In genomic region chr11:30879322-30880020, GRCh38 we compare ENCODE assay signal across 12 cellular contexts.
A peak's percentile ranks its signal among the peaks of the same experiment; 100 is the strongest.
DNase-seq lines count a peak whose midpoint lies in the region; ATAC-seq and TF ChIP-seq lines count a peak whose summit lies in the region.
"Had no signal": no experiment of that assay in that cellular context is flagged by ENCODE, and none has a peak within 500 bp of the region (broad histone marks: within the 10 kb centered on the region; RNA-seq: fewer than 3 reads in every experiment).

No MANE protein-coding gene starts in this region.

- ATAC-seq in activated naive CD4-positive, alpha-beta T cell treated with anti-CD3 and anti-CD28 coated beads, Interleukin-2, amount 50 U/mL, for 72 hours, result no peak
- ATAC-seq: HCT116 had no signal

- H3K27ac Mint-ChIP-seq in activated naive CD4-positive, alpha-beta T cell treated with anti-CD3 and anti-CD28 coated beads, Interleukin-2, amount 50 U/mL, for 72 hours, result no peak overlapping the region
- H3K27ac Mint-ChIP-seq: CD4-positive, CD25-positive, alpha-beta regulatory T cell; nephron had no signal

- H3K9me3 Mint-ChIP-seq in activated naive CD4-positive, alpha-beta T cell treated with anti-CD3 and anti-CD28 coated beads, Interleukin-2, amount 50 U/mL, for 72 hours, result peaks cover 0 to 3% of the 10 kb centered on the region in 2 donors
- H3K9me3 Mint-ChIP-seq: nephron had no signal

- DNase-seq in NCI-H1092 (lab: John Stamatoyannopoulos, UW) (peak; percentile 89), NCI-H526 (lab: John Stamatoyannopoulos, UW) (peak; percentile 24 to 27), fibroblast of pulmonary artery (ENCODE audit: low read depth) (peak; percentile 78), pulmonary artery endothelial cell (ENCODE audit: low read depth, low spot score) (peak; percentile 39), HCEC 1CT (no peak), NCI-H524 (lab: John Stamatoyannopoulos, UW) (no peak)
- no peak for DNase-seq in activated naive CD4-positive, alpha-beta T cell treated with anti-CD3 and anti-CD28 coated beads, Interleukin-2, amount 50 U/mL, for 72 hours (ENCODE audit: low spot score in 2 of 2)
- DNase-seq: activated CD4-positive, CD25-positive, alpha-beta regulatory T cell; activated CD8-positive, alpha-beta memory T cell treated with anti-CD3 and anti-CD28 coated beads, Interleukin-2, amount 50 U/mL, for 4 hours; CD4-positive, CD25-positive, alpha-beta regulatory T cell had no signal

- no peak overlapping the region for H3K4me3 ChIP-seq in fibroblast of pulmonary artery (replicated peaks; ENCODE audit: low read depth, low read length)

- no peaks in the 10 kb centered on the region for H3K36me3 Mint-ChIP-seq in activated naive CD4-positive, alpha-beta T cell treated with anti-CD3 and anti-CD28 coated beads, Interleukin-2, amount 50 U/mL, for 72 hours
- H3K36me3 Mint-ChIP-seq: CD4-positive, CD25-positive, alpha-beta regulatory T cell had no signal

- TF ChIP-seq CTCF in fibroblast of pulmonary artery (IDR thresholded peaks at IDR 0.05; ENCODE audit: low read length, missing control alignments), result no peak

Comparison
In these comparisons a context has a peak if more than half of its experiments do, and no peak if none do; other contexts are left out.
1. DNase-seq: peak in NCI-H1092 (single experiment), NCI-H526 (2 of 2), fibroblast of pulmonary artery (single experiment) and pulmonary artery endothelial cell (single experiment); none in HCEC 1CT (single experiment), activated naive CD4-positive, alpha-beta T cell treated with anti-CD3 and anti-CD28 coated beads, Interleukin-2, amount 50 U/mL, for 72 hours (0 of 2) and NCI-H524 (0 of 2).